In the genomic region with DNA sequence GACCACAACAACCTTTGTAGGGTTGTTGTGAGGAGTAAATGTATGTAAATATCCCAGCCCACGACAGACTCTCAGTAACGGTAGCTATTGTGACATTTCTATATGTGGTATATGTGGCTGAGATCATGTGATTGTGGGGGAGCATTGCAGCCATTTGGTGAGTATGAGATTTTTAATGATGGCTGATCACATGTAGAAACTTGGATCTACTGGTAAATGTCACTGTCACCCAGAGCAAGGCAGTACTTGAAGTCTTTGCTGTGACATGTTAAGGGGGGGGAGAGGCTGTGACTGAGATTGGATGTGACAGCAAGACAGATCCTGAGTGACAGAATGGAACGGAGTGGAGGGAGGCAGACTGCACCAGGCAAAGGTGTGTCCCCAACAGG, we compare ENCODE assay signal across 1 cellular context.
TF ChIP-seq lines count a peak whose summit lies in the region.

No MANE protein-coding gene starts in this region.

TF ChIP-seq in GM23338, 12 proteins besides CTCF, POLR2A, EP300 and RAD21 (continued from another document):
- TF ChIP-seq ZNF462 (CRISPR knock-in tag; IDR thresholded peaks at IDR 0.05) = no peak
- TF ChIP-seq ZNF331 (CRISPR knock-in tag; IDR thresholded peaks at IDR 0.05; ENCODE audit: low read depth) = no peak
- no peak for TF ChIP-seq CREB1 (CRISPR knock-in tag; IDR thresholded peaks at IDR 0.05; ENCODE audit: low read depth)
- no peak for TF ChIP-seq ZNF114 (CRISPR knock-in tag; IDR thresholded peaks at IDR 0.05)
- TF ChIP-seq, protein P1, sequence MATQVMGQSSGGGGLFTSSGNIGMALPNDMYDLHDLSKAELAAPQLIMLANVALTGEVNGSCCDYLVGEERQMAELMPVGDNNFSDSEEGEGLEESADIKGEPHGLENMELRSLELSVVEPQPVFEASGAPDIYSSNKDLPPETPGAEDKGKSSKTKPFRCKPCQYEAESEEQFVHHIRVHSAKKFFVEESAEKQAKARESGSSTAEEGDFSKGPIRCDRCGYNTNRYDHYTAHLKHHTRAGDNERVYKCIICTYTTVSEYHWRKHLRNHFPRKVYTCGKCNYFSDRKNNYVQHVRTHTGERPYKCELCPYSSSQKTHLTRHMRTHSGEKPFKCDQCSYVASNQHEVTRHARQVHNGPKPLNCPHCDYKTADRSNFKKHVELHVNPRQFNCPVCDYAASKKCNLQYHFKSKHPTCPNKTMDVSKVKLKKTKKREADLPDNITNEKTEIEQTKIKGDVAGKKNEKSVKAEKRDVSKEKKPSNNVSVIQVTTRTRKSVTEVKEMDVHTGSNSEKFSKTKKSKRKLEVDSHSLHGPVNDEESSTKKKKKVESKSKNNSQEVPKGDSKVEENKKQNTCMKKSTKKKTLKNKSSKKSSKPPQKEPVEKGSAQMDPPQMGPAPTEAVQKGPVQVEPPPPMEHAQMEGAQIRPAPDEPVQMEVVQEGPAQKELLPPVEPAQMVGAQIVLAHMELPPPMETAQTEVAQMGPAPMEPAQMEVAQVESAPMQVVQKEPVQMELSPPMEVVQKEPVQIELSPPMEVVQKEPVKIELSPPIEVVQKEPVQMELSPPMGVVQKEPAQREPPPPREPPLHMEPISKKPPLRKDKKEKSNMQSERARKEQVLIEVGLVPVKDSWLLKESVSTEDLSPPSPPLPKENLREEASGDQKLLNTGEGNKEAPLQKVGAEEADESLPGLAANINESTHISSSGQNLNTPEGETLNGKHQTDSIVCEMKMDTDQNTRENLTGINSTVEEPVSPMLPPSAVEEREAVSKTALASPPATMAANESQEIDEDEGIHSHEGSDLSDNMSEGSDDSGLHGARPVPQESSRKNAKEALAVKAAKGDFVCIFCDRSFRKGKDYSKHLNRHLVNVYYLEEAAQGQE (IDR thresholded peaks at IDR 0.05; ENCODE audit: unreplicated experiment) = no peak
- TF ChIP-seq ETS1 (IDR thresholded peaks at IDR 0.05) = no peak
- TF ChIP-seq NANOG (IDR thresholded peaks at IDR 0.05; ENCODE audit: borderline replicate concordance) = no peak
- TF ChIP-seq EZH2phosphoT487 (IDR thresholded peaks at IDR 0.05; ENCODE audit: unreplicated experiment) = no peak
TF ChIP-seq in GM23338: peak in this region for 0.
